In genomic region chr7:142372727-142373126, GRCh38 we compare ENCODE assay signal across 18 cellular contexts.
"Had no signal": no experiment of that assay in that cellular context is flagged by ENCODE, and none has a peak within 500 bp of the region (broad histone marks: within the 10 kb centered on the region; RNA-seq: fewer than 3 reads in every experiment).

No MANE protein-coding gene starts in this region.

- H3K36me3 ChIP-seq: breast epithelium, esophagus muscularis mucosa, neural progenitor cell, right lobe of liver, tibial artery, uterus had no signal

- H3K9me3 ChIP-seq: right lobe of liver, uterus had no signal

- H3K4me2 ChIP-seq: neural progenitor cell had no signal

- H3K4me1 ChIP-seq: breast epithelium, neural progenitor cell, right lobe of liver, tibial artery, uterus had no signal

- H3K27ac ChIP-seq: breast epithelium, esophagus muscularis mucosa, neural progenitor cell, right lobe of liver, tibial artery, uterus had no signal

- H2AFZ ChIP-seq: neural progenitor cell had no signal

- DNase-seq: activated CD4-positive, alpha-beta T cell treated with anti-CD3 and anti-CD28 coated beads, Interleukin-2, amount 50 U/mL, for 4 hours; activated CD8-positive, alpha-beta memory T cell treated with anti-CD3 and anti-CD28 coated beads for 24 hours; activated CD8-positive, alpha-beta memory T cell treated with anti-CD3 and anti-CD28 coated beads, Interleukin-2, amount 50 U/mL, for 48 hours; activated naive CD4-positive, alpha-beta T cell; activated T-cell treated with anti-CD3 and anti-CD28 coated beads, Interleukin-2, amount 50 U/mL, for 4 hours; kidney; naive thymus-derived CD8-positive, alpha-beta T cell; right lobe of liver; stimulated activated CD4-positive, alpha-beta T cell treated with anti-CD3 and anti-CD28 coated beads, Interleukin-4, amount 100 ng/mL, for 1 hour; stimulated activated naive CD4-positive, alpha-beta T cell; T-helper 1 cell; uterus had no signal

- H3K9ac ChIP-seq: neural progenitor cell had no signal

- ATAC-seq: activated T-cell treated with anti-CD3 and anti-CD28 coated beads, Interleukin-2, amount 50 U/mL, for 4 hours; left lobe of liver; naive thymus-derived CD8-positive, alpha-beta T cell; right lobe of liver had no signal

- H3K27me3 ChIP-seq: breast epithelium, esophagus muscularis mucosa, neural progenitor cell, right lobe of liver, tibial artery, uterus had no signal

- H3K4me3 ChIP-seq: breast epithelium, coronary artery, esophagus muscularis mucosa, neural progenitor cell, right lobe of liver, tibial artery, uterus had no signal
